ENCODE assay signal across 31 cellular contexts in genomic region chr11:14273885-14274284, GRCh38.
"Had no signal": no experiment of that assay in that cellular context is flagged by ENCODE, and none has a peak within 500 bp of the region (broad histone marks: within the 10 kb centered on the region; RNA-seq: fewer than 3 reads in every experiment).

No MANE protein-coding gene starts in this region.

- H3K4me3 Mint-ChIP-seq: activated CD4-positive, alpha-beta memory T cell treated with anti-CD3 and anti-CD28 coated beads for 36 hours; activated CD4-positive, alpha-beta T cell treated with anti-CD3 and anti-CD28 coated beads, Interleukin-2, amount 10 ng/mL, durations not matched to agents 24 days and 14 days; effector memory CD8-positive, alpha-beta T cell; nephron; T-helper 1 cell treated with Interleukin-12 subunit alpha and Interleukin-12 subunit beta and Interleukin-4 antibody, amounts not matched to agents 30 μg/mL and 1 μg/mL, for 36 hours had no signal

- H3K36me3 ChIP-seq: left ventricle myocardium inferior, neutrophil, WERI-Rb-1 had no signal

- H2AFZ ChIP-seq: parathyroid adenoma had no signal

- H3K4me3 ChIP-seq: body of pancreas, cardiac muscle cell, heart right ventricle, left ventricle myocardium inferior, lung, right atrium auricular region, tibial nerve had no signal

- H3K27ac ChIP-seq: body of pancreas, cardiac muscle cell, foreskin keratinocyte, heart right ventricle, left ventricle myocardium inferior, neutrophil, parathyroid adenoma, right atrium auricular region, tibial nerve, WERI-Rb-1 had no signal

- H3K9me3 ChIP-seq: body of pancreas, heart right ventricle, left ventricle myocardium inferior, neutrophil, right atrium auricular region, SK-N-SH, tibial nerve had no signal

- H3K79me2 ChIP-seq: parathyroid adenoma had no signal

- FAIRE-seq: islet of Langerhans had no signal

- DNase-seq: activated CD4-positive, alpha-beta memory T cell treated with anti-CD3 and anti-CD28 coated beads for 36 hours; activated CD4-positive, alpha-beta T cell treated with anti-CD3 and anti-CD28 coated beads, Interleukin-2, amount 10 ng/mL, durations not matched to agents 24 days and 14 days; activated CD4-positive, CD25-positive, alpha-beta regulatory T cell treated with anti-CD3 and anti-CD28 coated beads, Interleukin-2, amount 50 U/mL, for 72 hours; activated CD8-positive, alpha-beta memory T cell treated with anti-CD3 and anti-CD28 coated beads, Interleukin-2, amount 50 U/mL, for 4 hours; activated gamma-delta T cell; activated naive CD4-positive, alpha-beta T cell treated with anti-CD3 and anti-CD28 coated beads, Interleukin-2, amount 50 U/mL, for 16 hours; activated T-cell treated with anti-CD3 and anti-CD28 coated beads, Interleukin-2, amount 50 U/mL, for 1 hour; anterior cingulate cortex; body of pancreas; cerebellar nuclear complex; cortex of kidney; effector memory CD8-positive, alpha-beta T cell; erythroblast; foreskin keratinocyte; heart right ventricle; left ventricle myocardium inferior; SK-N-SH; stimulated activated CD4-positive, alpha-beta T cell treated with anti-CD3 and anti-CD28 coated beads, Interleukin-15, amount 100 ng/mL, for 24 hours; stimulated activated naive CD4-positive, alpha-beta T cell treated with Interleukin-2 at 50 U/mL for 16 hours; SW 1271; T1000; WERI-Rb-1 had no signal

- H3K4me1 ChIP-seq: body of pancreas, foreskin keratinocyte, left ventricle myocardium inferior, parathyroid adenoma, right atrium auricular region, tibial nerve had no signal

- H3K9me3 Mint-ChIP-seq: activated CD4-positive, alpha-beta memory T cell treated with anti-CD3 and anti-CD28 coated beads for 36 hours; activated CD4-positive, alpha-beta T cell treated with anti-CD3 and anti-CD28 coated beads, Interleukin-2, amount 10 ng/mL, durations not matched to agents 24 days and 14 days; effector memory CD8-positive, alpha-beta T cell; T-helper 1 cell treated with Interleukin-12 subunit alpha and Interleukin-12 subunit beta and Interleukin-4 antibody, amounts not matched to agents 30 μg/mL and 1 μg/mL, for 36 hours had no signal

- H3K27ac Mint-ChIP-seq: activated CD4-positive, alpha-beta memory T cell treated with anti-CD3 and anti-CD28 coated beads for 36 hours; activated CD4-positive, alpha-beta T cell treated with anti-CD3 and anti-CD28 coated beads, Interleukin-2, amount 10 ng/mL, durations not matched to agents 24 days and 14 days; T-helper 1 cell treated with Interleukin-12 subunit alpha and Interleukin-12 subunit beta and Interleukin-4 antibody, amounts not matched to agents 30 μg/mL and 1 μg/mL, for 36 hours had no signal

- H3K4me2 ChIP-seq: SK-N-SH had no signal

- H3K27me3 Mint-ChIP-seq: activated CD4-positive, alpha-beta memory T cell treated with anti-CD3 and anti-CD28 coated beads for 36 hours; activated CD4-positive, alpha-beta T cell treated with anti-CD3 and anti-CD28 coated beads, Interleukin-2, amount 10 ng/mL, durations not matched to agents 24 days and 14 days; effector memory CD8-positive, alpha-beta T cell had no signal

- ATAC-seq: body of pancreas; effector memory CD8-positive, alpha-beta T cell; foreskin keratinocyte had no signal

- H3K27me3 ChIP-seq: body of pancreas, cardiac muscle cell, foreskin keratinocyte, heart right ventricle, right atrium auricular region, tibial nerve had no signal

- H3K9ac ChIP-seq: parathyroid adenoma, SK-N-SH had no signal
